In genomic region chr6:109795994-109796555, GRCh38 we compare ENCODE assay signal across 23 cellular contexts.
A peak's percentile ranks its signal among the peaks of the same experiment; 100 is the strongest.
DNase-seq lines count a peak whose midpoint lies in the region; ATAC-seq and TF ChIP-seq lines count a peak whose summit lies in the region.
"Had no signal": no experiment of that assay in that cellular context is flagged by ENCODE, and none has a peak within 500 bp of the region (broad histone marks: within the 10 kb centered on the region; RNA-seq: fewer than 3 reads in every experiment).

No MANE protein-coding gene starts in this region.

- in situ Hi-C loops in IMR-90 (cut with MboI; ENCODE audit: low sequenced_read_pairs) (no loop called here), ACHN (cut with HindIII; ENCODE audit: low pct_ligation_motif_present, low pct_unique_long_range_greater_than_20kb, low sequenced_read_pairs) (no loop called here)

- dilution Hi-C loops in IMR-90 (cut with HindIII; ENCODE audit: low sequenced_read_pairs, unreplicated experiment) = no loop called here

- no peak overlapping the region for H3K56ac ChIP-seq in IMR-90 (ENCODE audit: extremely low read depth, insufficient read depth, low read length)

- no peaks in the 10 kb centered on the region for H4K20me1 ChIP-seq in IMR-90 (ENCODE audit: insufficient read depth, low read length)

- H3K27me3 ChIP-seq in IMR-90 (ENCODE audit: control insufficient read depth, insufficient read depth, low read length) (no peaks in the 10 kb centered on the region), left ventricle myocardium inferior (ENCODE audit: low read depth) (no peaks in the 10 kb centered on the region)
- H3K27me3 ChIP-seq: esophagus muscularis mucosa, thyroid gland had no signal

- CTCF ChIA-PET in GM10248 (lab: Yijun Ruan, JAX) (no interaction called here), IMR-90 (lab: Yijun Ruan, JAX) (no interaction called here)

- H3K4me1 ChIP-seq in IMR-90 (ENCODE audit: control insufficient read depth, insufficient read depth, low read length) (peaks cover 13% of the 10 kb centered on the region), left ventricle myocardium inferior (peaks cover 26% of the 10 kb centered on the region)

- no peak for TF ChIP-seq POLR2A in IMR-90 (IDR thresholded peaks at IDR 0.05; ENCODE audit: low read depth, low read length)

- no peak overlapping the region for H3K9ac ChIP-seq in IMR-90 (ENCODE audit: low read depth, low read length)

- H3K36me3 ChIP-seq in IMR-90 (ENCODE audit: control insufficient read depth, insufficient read depth, low read length) (no peaks in the 10 kb centered on the region; the same call in 1 of the 2 replicates), left ventricle myocardium inferior (peaks cover 26% of the 10 kb centered on the region)

- TF ChIP-seq RAD21 in IMR-90 (IDR thresholded peaks at IDR 0.05; ENCODE audit: low read length) = no peak

- intact Hi-C loops in IMR-90 (cut with micrococcal nuclease) (loop anchor here (10.0 kb wide), 1 partner anchor 239 kb away; no protein-coding TSS in a partner anchor), left ventricle myocardium inferior (cut with micrococcal nuclease) (no loop called here)

- peak overlapping the region; percentile 89 for H4K91ac ChIP-seq in IMR-90 (ENCODE audit: insufficient read depth, low read depth, low read length)

- 60% methylated on average over 1 of the region's 4 CpGs; no CpG with 5 or more reads in 1 of the 2 experiments for WGBS in IMR-90 (ENCODE audit: extremely low coverage in 2 of 2, insufficient read length in 1 of 2), 2 experiments

- peak overlapping the region; percentile 64 for H3K14ac ChIP-seq in IMR-90 (replicated peaks; ENCODE audit: low read depth, low read length)

- H3K4me3 ChIP-seq in IMR-90 (ENCODE audit: insufficient read depth, low read depth, low read length) (no peak overlapping the region), left ventricle myocardium inferior (no peak overlapping the region)
- H3K4me3 ChIP-seq: esophagus muscularis mucosa, lung, skin epidermis, thyroid gland had no signal

- peak overlapping the region; percentile 87 for H3K4ac ChIP-seq in IMR-90 (ENCODE audit: low read depth, low read length)

- H2BK20ac ChIP-seq in IMR-90 (ENCODE audit: low read depth, low read length) = peak overlapping the region; percentile 83

- peak overlapping the region; percentile 77; the same call in 1 of the 2 replicates for H4K5ac ChIP-seq in IMR-90 (ENCODE audit: low read depth, low read length)

- H4K8ac ChIP-seq in IMR-90 (ENCODE audit: low read depth in 2 of 2, low read length in 2 of 2) = peak overlapping the region in 1 of 2 experiments; percentile 66; a peak in 1 of 4 replicates

- H2AK9ac ChIP-seq in IMR-90 (replicated peaks; ENCODE audit: low read depth, low read length, poor library complexity) = peak overlapping the region; percentile 62

- peak; percentile 29 for DNase-seq in GM10248 (ENCODE audit: extremely low spot score)
- peak; percentile 37 for DNase-seq in IMR-90
- peak; percentile 76 for DNase-seq in dermis blood vessel endothelial cell
- DNase-seq in smooth muscle cell of the brain vasculature (ENCODE audit: low read depth, low spot score) = peak; percentile 57
- no peak for DNase-seq in activated CD4-positive, alpha-beta T cell treated with anti-CD3 and anti-CD28 coated beads, Interleukin-2, amount 50 U/mL, for 4 hours
- DNase-seq in ACHN = no peak
- DNase-seq in left ventricle myocardium inferior = no peak
- DNase-seq: activated naive CD4-positive, alpha-beta T cell treated with anti-CD3 and anti-CD28 coated beads, Interleukin-2, amount 10 ng/mL, durations not matched to agents 7 days and 5 days; activated T-cell treated with anti-CD3 and anti-CD28 coated beads, Interleukin-2, amount 50 U/mL, for 72 hours; aorta; DMS79; effector memory CD8-positive, alpha-beta T cell; NCI-H1694 treated with DMSO at 0.1 percent for 48 hours; NCI-H82; PC-3; SIG-M5; stimulated activated CD4-positive, alpha-beta T cell treated with anti-CD3 and anti-CD28 coated beads, Interleukin-2, amount 100 ng/mL, for 48 hours; stimulated activated naive CD4-positive, alpha-beta T cell; T-cell; thyroid gland had no signal

- peak overlapping the region; percentile 79 for H2AK5ac ChIP-seq in IMR-90 (ENCODE audit: low read depth, low read length)

- H3K23ac ChIP-seq in IMR-90 (ENCODE audit: low read depth, low read length) = peak overlapping the region; percentile 13; the same call in 1 of the 2 replicates

- no TSS peak for BruUV-seq in IMR-90 (replicated peaks; lab: Mats Ljungman, UMichigan)

- H3K9me3 ChIP-seq in IMR-90 (ENCODE audit: control insufficient read depth, insufficient read depth, low read length) = no peaks in the 10 kb centered on the region
- H3K9me3 ChIP-seq in left ventricle myocardium inferior (replicated peaks) = no peaks in the 10 kb centered on the region
- H3K9me3 ChIP-seq: esophagus muscularis mucosa, thyroid gland had no signal

- H3K79me1 ChIP-seq in IMR-90 (ENCODE audit: low read depth in 1 of 2, low read length in 2 of 2) = peaks cover 0 to 3% of the 10 kb centered on the region in 2 experiments; a peak in 1 of 4 replicates

- H3K9me1 ChIP-seq in IMR-90 (ENCODE audit: insufficient read depth, low read length) = peaks cover 22% of the 10 kb centered on the region

- H2BK120ac ChIP-seq in IMR-90 (ENCODE audit: low read depth, low read length) = peak overlapping the region; percentile 71

- TF ChIP-seq CTCF in GM10248 (IDR thresholded peaks at IDR 0.05; ENCODE audit: control extremely low read depth, extremely low read depth, low read depth, missing control alignments) (no peak), IMR-90 (conservative IDR thresholded peaks at IDR 0.05; ENCODE audit: low read depth, low read length) (no peak), left ventricle myocardium inferior (IDR thresholded peaks at IDR 0.05; ENCODE audit: borderline replicate concordance) (no peak)

- ATAC-seq in IMR-90 (ENCODE audit: low read depth) = no peak
- ATAC-seq: activated T-cell treated with anti-CD3 and anti-CD28 coated beads, Interleukin-2, amount 50 U/mL, for 72 hours; effector memory CD8-positive, alpha-beta T cell; PC-3; T-cell had no signal

- peak overlapping the region; percentile 76; the same call in 1 of the 2 replicates for H3K18ac ChIP-seq in IMR-90 (ENCODE audit: low read depth, low read length)

- H2BK5ac ChIP-seq in IMR-90 (ENCODE audit: low read depth, low read length, poor library complexity, severe bottlenecking) = peak overlapping the region; percentile 64

- POLR2A ChIA-PET in GM10248 (lab: Yijun Ruan, JAX) (no interaction called here), IMR-90 (lab: Charles Lee; ENCODE audit: unreplicated experiment) (no interaction called here)

- peak overlapping the region; percentile 94; the same call in 2 of the 3 replicates for H2BK15ac ChIP-seq in IMR-90 (ENCODE audit: low read depth, low read length)

- H2AFZ ChIP-seq in IMR-90 (replicated peaks; ENCODE audit: low read length, poor library complexity) = peak overlapping the region; percentile 79

- H3K4me2 ChIP-seq in IMR-90 (ENCODE audit: low read depth, low read length) = no peak overlapping the region; the same call in 1 of the 2 replicates

- peak overlapping the region; percentile 5; the same call in 1 of the 2 replicates for H3K27ac ChIP-seq in IMR-90 (ENCODE audit: insufficient read depth, low read length)
- H3K27ac ChIP-seq in left ventricle myocardium inferior (replicated peaks) = no peak overlapping the region
- H3K27ac ChIP-seq: esophagus muscularis mucosa, skin epidermis, thyroid gland had no signal

TF ChIP-seq in IMR-90, 13 proteins besides CTCF, POLR2A, EP300 and RAD21:
- TF ChIP-seq MAFK (IDR thresholded peaks at IDR 0.05; ENCODE audit: low read depth, low read length) (no peak), CEBPB (IDR thresholded peaks at IDR 0.05; ENCODE audit: low read depth, low read length) (no peak), MXI1 (IDR thresholded peaks at IDR 0.05; ENCODE audit: borderline replicate concordance, low read depth, low read length) (no peak), MAZ (IDR thresholded peaks at IDR 0.05; ENCODE audit: borderline replicate concordance, low read depth, low read length) (no peak)
- TF ChIP-seq, protein P1, sequence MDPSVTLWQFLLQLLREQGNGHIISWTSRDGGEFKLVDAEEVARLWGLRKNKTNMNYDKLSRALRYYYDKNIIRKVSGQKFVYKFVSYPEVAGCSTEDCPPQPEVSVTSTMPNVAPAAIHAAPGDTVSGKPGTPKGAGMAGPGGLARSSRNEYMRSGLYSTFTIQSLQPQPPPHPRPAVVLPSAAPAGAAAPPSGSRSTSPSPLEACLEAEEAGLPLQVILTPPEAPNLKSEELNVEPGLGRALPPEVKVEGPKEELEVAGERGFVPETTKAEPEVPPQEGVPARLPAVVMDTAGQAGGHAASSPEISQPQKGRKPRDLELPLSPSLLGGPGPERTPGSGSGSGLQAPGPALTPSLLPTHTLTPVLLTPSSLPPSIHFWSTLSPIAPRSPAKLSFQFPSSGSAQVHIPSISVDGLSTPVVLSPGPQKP (IDR thresholded peaks at IDR 0.05; ENCODE audit: borderline replicate concordance, low read depth, low read length) = no peak

Comparison
In these comparisons a context has a peak if more than half of its experiments do, and no peak if none do; other contexts are left out.
1. DNase-seq: peak in GM10248 (single experiment), IMR-90 (single experiment), dermis blood vessel endothelial cell (single experiment) and smooth muscle cell of the brain vasculature (single experiment); none in activated CD4-positive, alpha-beta T cell treated with anti-CD3 and anti-CD28 coated beads, Interleukin-2, amount 50 U/mL, for 4 hours (0 of 2), ACHN (single experiment) and left ventricle myocardium inferior (single experiment).